In the genomic region with DNA sequence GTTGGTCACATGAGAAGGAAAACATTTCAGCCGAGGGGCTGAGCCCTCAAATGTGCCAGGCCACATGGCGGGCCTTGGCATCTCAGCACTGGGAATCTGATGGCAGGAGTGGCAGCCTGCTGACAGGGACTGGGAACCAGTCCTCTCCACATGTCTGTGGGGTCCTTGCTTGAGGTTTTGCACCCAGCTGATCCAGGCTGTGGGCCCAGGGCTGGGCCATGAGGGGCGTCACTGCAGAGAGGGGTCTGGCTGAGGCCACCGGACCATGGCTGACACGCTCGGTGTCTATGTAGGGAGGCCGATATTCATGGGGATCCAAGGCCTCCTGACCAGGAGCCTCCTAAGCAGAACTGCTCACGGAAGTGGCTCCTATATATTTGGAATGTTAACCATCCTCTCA, we compare ENCODE assay signal across 23 cellular contexts.
"Had no signal": no experiment of that assay in that cellular context is flagged by ENCODE, and none has a peak within 500 bp of the region (broad histone marks: within the 10 kb centered on the region; RNA-seq: fewer than 3 reads in every experiment).

No MANE protein-coding gene starts in this region.

- H3K27ac ChIP-seq: adrenal gland, ascending aorta, brain microvascular endothelial cell, colonic mucosa, esophagus squamous epithelium, gastrocnemius medialis, upper lobe of left lung had no signal

- H3K4me3 Mint-ChIP-seq: activated naive CD8-positive, alpha-beta T cell; activated T-helper 1 cell treated with anti-CD3 and anti-CD28 coated beads, Interleukin-12 subunit alpha, Interleukin-12 subunit beta, Interleukin-2, Interleukin-4 antibody, amounts not matched to agents 30 ng/mL and 10 ng/mL and 1 ng/mL, durations not matched to agents 14 hours and 24 hours and 36 hours; endodermal cell; nephron progenitor cell; T-helper 17 cell had no signal

- H3K4me3 ChIP-seq: adrenal gland, ascending aorta, colonic mucosa, esophagus squamous epithelium, gastrocnemius medialis, mucosa of descending colon, upper lobe of left lung had no signal

- DNase-seq: activated CD4-positive, alpha-beta T cell treated with anti-CD3 and anti-CD28 coated beads for 4 hours; activated CD4-positive, alpha-beta T cell treated with anti-CD3 and anti-CD28 coated beads, Interleukin-2, amount 50 U/mL, for 48 hours; activated CD4-positive, CD25-positive, alpha-beta regulatory T cell; adrenal gland; brain microvascular endothelial cell; central memory CD4-positive, alpha-beta T cell; colonic mucosa; endodermal cell; esophagus squamous epithelium; gastrocnemius medialis; hypothalamus; left cardiac atrium; mesendoderm; mucosa of descending colon; nephron progenitor cell; nucleus accumbens; stimulated activated CD4-positive, alpha-beta T cell treated with anti-CD3 and anti-CD28 coated beads, Interleukin-4, amount 100 ng/mL, for 24 hours; stimulated activated naive CD4-positive, alpha-beta T cell treated with Interleukin-2 at 50 U/mL for 16 hours; T-helper 17 cell had no signal

- H3K9me3 ChIP-seq: adrenal gland, colonic mucosa, esophagus squamous epithelium, gastrocnemius medialis, mucosa of descending colon, upper lobe of left lung had no signal

- H3K4me1 ChIP-seq: adrenal gland, ascending aorta, colonic mucosa, esophagus squamous epithelium, gastrocnemius medialis, upper lobe of left lung had no signal

- H3K36me3 ChIP-seq: adrenal gland, brain microvascular endothelial cell, colonic mucosa, gastrocnemius medialis had no signal

- H3K27ac Mint-ChIP-seq: activated naive CD8-positive, alpha-beta T cell; activated T-helper 1 cell treated with anti-CD3 and anti-CD28 coated beads, Interleukin-12 subunit alpha, Interleukin-12 subunit beta, Interleukin-2, Interleukin-4 antibody, amounts not matched to agents 30 ng/mL and 10 ng/mL and 1 ng/mL, durations not matched to agents 14 hours and 24 hours and 36 hours; nephron progenitor cell; T-helper 17 cell had no signal

- ATAC-seq: gastrocnemius medialis, left cardiac atrium, mucosa of descending colon, T-helper 17 cell had no signal

- H3K27me3 Mint-ChIP-seq: activated naive CD8-positive, alpha-beta T cell; T-helper 17 cell had no signal

- H3K27me3 ChIP-seq: adrenal gland, ascending aorta, brain microvascular endothelial cell, colonic mucosa, esophagus squamous epithelium, gastrocnemius medialis, upper lobe of left lung had no signal
